In genomic region chr16:20838250-20838649, GRCh38 we compare ENCODE assay signal across 23 cellular contexts. TPM values are rescaled to one million over a fixed set of nuclear protein-coding genes. Genes with fewer than 3 reads are reported as not detected.
DNase-seq lines count a peak whose midpoint lies in the region; ATAC-seq and TF ChIP-seq lines count a peak whose summit lies in the region.
"Had no signal": no experiment of that assay in that cellular context is flagged by ENCODE, and none has a peak within 500 bp of the region (broad histone marks: within the 10 kb centered on the region; RNA-seq: fewer than 3 reads in every experiment).

No MANE protein-coding gene starts in this region.

- no peak overlapping the region for H3K4me3 ChIP-seq in GM12865 (ENCODE audit: low read depth, low read length)
- no peak overlapping the region for H3K4me3 ChIP-seq in OCI-LY7 (ENCODE audit: low read depth, low read length, poor library complexity, severe bottlenecking)
- H3K4me3 ChIP-seq: K562, PC-9 had no signal

- BruUV-seq in OCI-LY7 (replicated peaks; lab: Mats Ljungman, UMichigan), result no TSS peak

- TF ChIP-seq CTCF in GM12865 (IDR thresholded peaks at IDR 0.05; ENCODE audit: insufficient read depth, low read depth, low read length, missing control alignments) (no peak), OCI-LY7 (conservative IDR thresholded peaks at IDR 0.05; ENCODE audit: low read length) (no peak)

- H3K27me3 Mint-ChIP-seq in IgD-negative memory B cell, result no peaks in the 10 kb centered on the region
- H3K27me3 Mint-ChIP-seq in stimulated activated memory B cell treated with anti-CD40 and anti-IgM and Interleukin-4, amounts not matched to agents 10 μg/mL and 1 μg/mL and 100 μg/mL, for 72 hours, result no peaks in the 10 kb centered on the region
- H3K27me3 Mint-ChIP-seq: CD4-positive, CD25-positive, alpha-beta regulatory T cell had no signal

- peaks cover 88% of the 10 kb centered on the region for H3K36me3 ChIP-seq in OCI-LY7 (ENCODE audit: insufficient read depth, low read length)

- no peaks in the 10 kb centered on the region for H3K79me2 ChIP-seq in OCI-LY7 (ENCODE audit: insufficient read depth, low read depth, low read length)

- POLR2A ChIA-PET in OCI-LY7 (lab: Charles Lee), result no interaction called here

- H3K4me1 ChIP-seq in OCI-LY7 (ENCODE audit: insufficient read depth, low read length, poor library complexity, severe bottlenecking), result peaks cover 11% of the 10 kb centered on the region

- H3K4me2 ChIP-seq in OCI-LY7 (ENCODE audit: low read length), result peak overlapping the region; percentile 12
- H3K4me2 ChIP-seq: PC-9 had no signal

- peaks cover 0 to 21% (median 4%) of the 10 kb centered on the region in 3 donors for H3K9me3 Mint-ChIP-seq in IgD-negative memory B cell
- H3K9me3 Mint-ChIP-seq in stimulated activated memory B cell treated with anti-CD40 and anti-IgM and Interleukin-4, amounts not matched to agents 10 μg/mL and 1 μg/mL and 100 μg/mL, for 72 hours, result peaks cover 15% of the 10 kb centered on the region
- H3K9me3 Mint-ChIP-seq: HFFc6 had no signal

- peaks cover 6% of the 10 kb centered on the region; the same call in 1 of the 2 replicates for H3K9me3 ChIP-seq in OCI-LY7 (ENCODE audit: low read length)

- intact Hi-C loops in OCI-LY7 (cut with micrococcal nuclease; ENCODE audit: unreplicated experiment), result no loop called here

- H2AFZ ChIP-seq in OCI-LY7 (ENCODE audit: low read length), result no peak overlapping the region
- H2AFZ ChIP-seq: PC-9 had no signal

- H4K20me1 ChIP-seq in OCI-LY7 (ENCODE audit: insufficient read depth, low read length), result no peaks in the 10 kb centered on the region

- H3K4me1 Mint-ChIP-seq in IgD-negative memory B cell, result peaks cover 9 to 17% (median 10%) of the 10 kb centered on the region in 3 donors
- H3K4me1 Mint-ChIP-seq in stimulated activated memory B cell treated with anti-CD40 and anti-IgM and Interleukin-4, amounts not matched to agents 10 μg/mL and 1 μg/mL and 100 μg/mL, for 72 hours, result peaks cover 19% of the 10 kb centered on the region

- H3K9me2 ChIP-seq in OCI-LY7 (ENCODE audit: insufficient read depth, low read length), result no peaks in the 10 kb centered on the region

- no peak overlapping the region for H3K27ac ChIP-seq in OCI-LY7 (ENCODE audit: low read depth, low read length, poor library complexity, severe bottlenecking)
- H3K27ac ChIP-seq: PC-9, RWPE1 had no signal

- CTCF ChIA-PET in OCI-LY7 (lab: Charles Lee; ENCODE audit: unreplicated experiment), result no interaction called here

- peaks cover 1% of the 10 kb centered on the region for H3K36me3 Mint-ChIP-seq in IgD-negative memory B cell
- H3K36me3 Mint-ChIP-seq in stimulated activated memory B cell treated with anti-CD40 and anti-IgM and Interleukin-4, amounts not matched to agents 10 μg/mL and 1 μg/mL and 100 μg/mL, for 72 hours, result peaks cover 25% of the 10 kb centered on the region

- DNase-seq in GM12865 (ENCODE audit: low read depth) (peak; percentile 24), OCI-LY7 (ENCODE audit: low spot score) (peak; percentile 23), NCI-H2029 (lab: John Stamatoyannopoulos, UW) (no peak)
- DNase-seq: CD4-positive, CD25-positive, alpha-beta regulatory T cell; COR-L47; GDM1; H7; HFFc6; NCI-H1417; NCI-H187; NCI-H446; NCI-H69; PC-9; SIG-M5; T-helper 1 cell; T-helper 9 cell had no signal

- ATAC-seq in stimulated activated memory B cell treated with anti-CD40 and anti-IgM and Interleukin-4, amounts not matched to agents 10 μg/mL and 1 μg/mL and 100 μg/mL, for 72 hours, result peak; percentile 41
- ATAC-seq in GM21447 (IDR thresholded peaks at IDR 0.05; ENCODE audit: unreplicated experiment), result no peak
- no peak for ATAC-seq in HG03280 (IDR thresholded peaks at IDR 0.05; ENCODE audit: unreplicated experiment)
- ATAC-seq: K562, SK-N-SH treated with all-trans-retinoic acid at 6 μM for 48 hours had no signal

- H3K4me3 Mint-ChIP-seq in IgD-negative memory B cell, result peak overlapping the region in 1 of 4 donors; percentile 74
- H3K4me3 Mint-ChIP-seq in stimulated activated memory B cell treated with anti-CD40 and anti-IgM and Interleukin-4, amounts not matched to agents 10 μg/mL and 1 μg/mL and 100 μg/mL, for 72 hours, result no peak overlapping the region
- H3K4me3 Mint-ChIP-seq: CD4-positive, CD25-positive, alpha-beta regulatory T cell; HFFc6 had no signal

- H3K27ac Mint-ChIP-seq in IgD-negative memory B cell, result peak overlapping the region in 2 of 3 donors; percentile 54 to 90
- peak overlapping the region; percentile 26 for H3K27ac Mint-ChIP-seq in stimulated activated memory B cell treated with anti-CD40 and anti-IgM and Interleukin-4, amounts not matched to agents 10 μg/mL and 1 μg/mL and 100 μg/mL, for 72 hours
- H3K27ac Mint-ChIP-seq: CD4-positive, CD25-positive, alpha-beta regulatory T cell; HFFc6 had no signal

RNA-seq across cellular contexts. Expression of gene REXO5, which starts 31.9 kb away (rescaled TPM):
- polyA plus RNA-seq in IgD-negative memory B cell, result not detected
- total RNA-seq in OCI-LY7 (2014; rRNA removed; shearing (Covaris generic)), result 26.5 and 29.7 TPM in 2 replicates
- total RNA-seq in OCI-LY7 (2022), result 38.9 and 50.7 TPM in 2 replicates

RNA-seq across cellular contexts. Expression of gene ERI2, which starts 32.0 kb away (rescaled TPM):
- 1.5 TPM for polyA plus RNA-seq in IgD-negative memory B cell
- 34.3 and 48.0 TPM in 2 replicates for total RNA-seq in OCI-LY7 (2014; rRNA removed; shearing (Covaris generic))
- 39.7 and 41.8 TPM in 2 replicates for total RNA-seq in OCI-LY7 (2022)
